ENCODE assay signal across 9 cellular contexts in genomic region chr22:37777122-37777687, GRCh38. TPM values are rescaled to one million over a fixed set of nuclear protein-coding genes. Genes with fewer than 3 reads are reported as not detected.
A peak's percentile ranks its signal among the peaks of the same experiment; 100 is the strongest.
DNase-seq lines count a peak whose midpoint lies in the region; ATAC-seq and TF ChIP-seq lines count a peak whose summit lies in the region.
"Had no signal": no experiment of that assay in that cellular context is flagged by ENCODE, and none has a peak within 500 bp of the region (broad histone marks: within the 10 kb centered on the region; RNA-seq: fewer than 3 reads in every experiment).

No MANE protein-coding gene starts in this region.

- H3K27ac ChIP-seq in stomach, result peak overlapping the region; percentile 2 to 75 (median 70)
- H3K27ac ChIP-seq: A549 had no signal

- H3K36me3 ChIP-seq in stomach, result peaks cover 19 to 33% (median 31%) of the 10 kb centered on the region in 4 donors

- intact Hi-C loops in stomach (cut with DNase I; ENCODE audit: low total_unique reads), result no loop called here

- no peaks in the 10 kb centered on the region for H3K4me1 Mint-ChIP-seq in activated CD8-positive, alpha-beta memory T cell treated with anti-CD3 and anti-CD28 coated beads, Interleukin-2, amount 10 ng/mL, durations not matched to agents 7 days and 5 days
- H3K4me1 Mint-ChIP-seq in T-helper 17 cell, result peaks cover 4% of the 10 kb centered on the region

- H3K9me3 ChIP-seq in stomach (no peaks in the 10 kb centered on the region), T-helper 17 cell (ENCODE audit: control insufficient read depth, low read length, poor library complexity, severe bottlenecking) (no peaks in the 10 kb centered on the region)
- H3K9me3 ChIP-seq: A549 had no signal

- peaks cover 7% of the 10 kb centered on the region for H3K36me3 Mint-ChIP-seq in activated CD8-positive, alpha-beta memory T cell treated with anti-CD3 and anti-CD28 coated beads, Interleukin-2, amount 10 ng/mL, durations not matched to agents 7 days and 5 days
- H3K36me3 Mint-ChIP-seq in T-helper 17 cell (ENCODE audit: low read depth), result peaks cover 2% of the 10 kb centered on the region

- H3K9me3 Mint-ChIP-seq in activated CD8-positive, alpha-beta memory T cell treated with anti-CD3 and anti-CD28 coated beads, Interleukin-2, amount 10 ng/mL, durations not matched to agents 7 days and 5 days (ENCODE audit: low read depth), result no peaks in the 10 kb centered on the region

- no peak for TF ChIP-seq EP300 in stomach (IDR thresholded peaks at IDR 0.05)

- WGBS in stomach, 5 donors, result 16 to 33% (median 22%) methylated on average over 11 of the region's 11 CpGs

- H3K4me3 Mint-ChIP-seq in activated CD8-positive, alpha-beta memory T cell treated with anti-CD3 and anti-CD28 coated beads, Interleukin-2, amount 10 ng/mL, durations not matched to agents 7 days and 5 days, result no peak overlapping the region
- H3K4me3 Mint-ChIP-seq in T-helper 17 cell, result no peak overlapping the region

- no peaks in the 10 kb centered on the region for H3K27me3 ChIP-seq in stomach

- no peak for TF ChIP-seq CTCF in stomach (IDR thresholded peaks at IDR 0.05)

- no peak for ATAC-seq in activated CD8-positive, alpha-beta memory T cell treated with anti-CD3 and anti-CD28 coated beads, Interleukin-2, amount 10 ng/mL, durations not matched to agents 7 days and 5 days
- no peak for ATAC-seq in T-helper 17 cell
- ATAC-seq: A549 had no signal

- TF ChIP-seq POLR2A in stomach (IDR thresholded peaks at IDR 0.05), result no peak

- CTCF ChIA-PET in activated CD8-positive, alpha-beta memory T cell treated with anti-CD3 and anti-CD28 coated beads, Interleukin-2, amount 10 ng/mL, durations not matched to agents 7 days and 5 days (lab: Charles Lee), result no interaction called here

- no peak overlapping the region for H3K27ac Mint-ChIP-seq in activated CD8-positive, alpha-beta memory T cell treated with anti-CD3 and anti-CD28 coated beads, Interleukin-2, amount 10 ng/mL, durations not matched to agents 7 days and 5 days
- no peak overlapping the region for H3K27ac Mint-ChIP-seq in T-helper 17 cell

- H3K27me3 Mint-ChIP-seq in activated CD8-positive, alpha-beta memory T cell treated with anti-CD3 and anti-CD28 coated beads, Interleukin-2, amount 10 ng/mL, durations not matched to agents 7 days and 5 days, result no peaks in the 10 kb centered on the region
- no peaks in the 10 kb centered on the region for H3K27me3 Mint-ChIP-seq in T-helper 17 cell

- DNase-seq in NCI-H1105 treated with DMSO at 0.1 percent for 48 hours (lab: John Stamatoyannopoulos, UW) (peak; percentile 14), NCI-H1105 (lab: John Stamatoyannopoulos, UW) (no peak), NCI-H2107 treated with DMSO at 0.1 percent for 48 hours (lab: John Stamatoyannopoulos, UW; ENCODE audit: unreplicated experiment) (peak; percentile 21), fibroblast of peridontal ligament (ENCODE audit: extremely low read depth) (peak; percentile 71), stomach (peak; percentile 85), NCI-H510A treated with DMSO at 0.1 percent for 48 hours (lab: John Stamatoyannopoulos, UW) (no peak), T-helper 17 cell (no peak)
- no peak for DNase-seq in activated CD8-positive, alpha-beta memory T cell treated with anti-CD3 and anti-CD28 coated beads, Interleukin-2, amount 10 ng/mL, durations not matched to agents 7 days and 5 days

- H3K4me3 ChIP-seq in stomach, result no peak overlapping the region
- H3K4me3 ChIP-seq: A549 had no signal

- peaks cover 10 to 20% (median 15%) of the 10 kb centered on the region in 4 donors for H3K4me1 ChIP-seq in stomach

RNA-seq across cellular contexts. Expression of gene GCAT, which starts 30.5 kb away (rescaled TPM):
- total RNA-seq in stomach (100 to 1,000 TPM in 2 of 5 donors, 10 to 100 TPM in 1, under 1 TPM in 1, not detected in 1; 0.45 to 158 (median 60.4) TPM), T-helper 17 cell (1 to 10 TPM in 1 of 2 donors, under 1 TPM in 1; 0.78 to 2.6 TPM)
- polyA plus RNA-seq in stomach, result 10 to 100 TPM; 18.2 to 27.2 (median 23.4) TPM
- total RNA-seq in activated CD8-positive, alpha-beta memory T cell treated with anti-CD3 and anti-CD28 coated beads, Interleukin-2, amount 10 ng/mL, durations not matched to agents 7 days and 5 days, result 10 to 100 TPM; 14.9 to 18.3 TPM

RNA-seq across cellular contexts. Expression of gene GALR3, which starts 46.0 kb away (rescaled TPM):
- total RNA-seq in stomach (not detected), T-helper 17 cell (not detected)
- polyA plus RNA-seq in stomach, result not detected
- total RNA-seq in activated CD8-positive, alpha-beta memory T cell treated with anti-CD3 and anti-CD28 coated beads, Interleukin-2, amount 10 ng/mL, durations not matched to agents 7 days and 5 days, result not detected
- polyA plus RNA-seq: A549 had no signal

Comparison
In these comparisons a context has a peak if more than half of its experiments do, and no peak if none do; other contexts are left out.
1. DNase-seq: peak in NCI-H1105 treated with DMSO at 0.1 percent for 48 hours (single experiment), NCI-H2107 treated with DMSO at 0.1 percent for 48 hours (single experiment), fibroblast of peridontal ligament (single experiment) and stomach (single experiment); none in NCI-H1105 (single experiment), NCI-H510A treated with DMSO at 0.1 percent for 48 hours (single experiment), activated CD8-positive, alpha-beta memory T cell treated with anti-CD3 and anti-CD28 coated beads, Interleukin-2, amount 10 ng/mL, durations not matched to agents 7 days and 5 days (single experiment) and T-helper 17 cell (0 of 3).